8 cellular contexts compared by ENCODE assay signal in genomic region chr5:140565024-140565779, GRCh38. TPM values are rescaled to one million over a fixed set of nuclear protein-coding genes. Genes with fewer than 3 reads are reported as not detected.
DNase-seq lines count a peak whose midpoint lies in the region; ATAC-seq and TF ChIP-seq lines count a peak whose summit lies in the region.

No MANE protein-coding gene starts in this region.

- intact Hi-C loops in Caco-2 (cut with micrococcal nuclease; ENCODE audit: unreplicated experiment), result no loop called here
- intact Hi-C loops in lower lobe of right lung (cut with DNase I), result loop anchor here (10.0 kb wide), 1 partner anchor 70 kb away; the partner anchor contains the start of genes CD14 and TMCO6

- TF ChIP-seq CTCF in Caco-2 (IDR thresholded peaks at IDR 0.05; ENCODE audit: insufficient read depth in 1 of 2, low read depth in 1 of 2, low read length in 1 of 2, severe bottlenecking in 1 of 2, unreplicated experiment in 1 of 2) (no peak), astrocyte of the cerebellum (IDR thresholded peaks at IDR 0.05; ENCODE audit: low read depth, low read length, missing control alignments) (no peak), lower lobe of right lung (IDR thresholded peaks at IDR 0.05) (no peak)

- 7% methylated on average over 13 of the region's 13 CpGs for WGBS in urinary bladder

- no peaks in the 10 kb centered on the region for H3K27me3 Mint-ChIP-seq in Caco-2 (ENCODE audit: insufficient read depth, unreplicated experiment)

- H3K9me3 Mint-ChIP-seq in Caco-2 (ENCODE audit: unreplicated experiment), result no peaks in the 10 kb centered on the region

- POLR2A ChIA-PET in Caco-2 (lab: Charles Lee), result interaction anchor here (0.6 to 1.0 kb wide), 3 partner anchors 18 to 82 kb away, joined by 3 to 10 read pairs (median 5); partner anchors contain the start of genes EIF4EBP3, IK and NDUFA2

- in situ Hi-C loops in astrocyte of the cerebellum (cut with HindIII; ENCODE audit: low sequenced_read_pairs), result no loop called here

- peaks cover 7% of the 10 kb centered on the region; the same call in 1 of the 2 replicates for H3K4me1 ChIP-seq in Caco-2
- H3K4me1 ChIP-seq in lower lobe of right lung, result peaks cover 75% of the 10 kb centered on the region
- H3K4me1 ChIP-seq in urinary bladder (ENCODE audit: insufficient read depth), result peaks cover 4% of the 10 kb centered on the region

- H3K9me3 ChIP-seq in Caco-2 (no peaks in the 10 kb centered on the region), lower lobe of right lung (no peaks in the 10 kb centered on the region)

- peaks cover 48% of the 10 kb centered on the region for H3K36me3 Mint-ChIP-seq in Caco-2 (ENCODE audit: insufficient read depth, unreplicated experiment)

- no peaks in the 10 kb centered on the region for H3K27me3 ChIP-seq in Caco-2 (replicated peaks; ENCODE audit: control insufficient read depth, insufficient read depth, low read length)
- no peaks in the 10 kb centered on the region for H3K27me3 ChIP-seq in lower lobe of right lung (ENCODE audit: low read depth)

- DNase-seq in Caco-2 (no peak), astrocyte of the cerebellum (ENCODE audit: low read depth) (no peak), lower lobe of right lung (no peak), NCI-H345 treated with DMSO at 0.1 percent for 48 hours (lab: John Stamatoyannopoulos, UW; ENCODE audit: unreplicated experiment) (no peak), ecto neural progenitor cell (ENCODE audit: low spot score) (no peak), GDM1 (lab: John Stamatoyannopoulos, UW) (no peak)

- ATAC-seq in HG03064 (IDR thresholded peaks at IDR 0.05; ENCODE audit: low read depth, unreplicated experiment) (peak; percentile 8), lower lobe of right lung (no peak)

- H3K27ac ChIP-seq in lower lobe of right lung (peak overlapping the region; percentile 96), urinary bladder (ENCODE audit: low read depth) (peak overlapping the region; percentile 63)

- peak overlapping the region; percentile 93 for H3K27ac Mint-ChIP-seq in Caco-2 (ENCODE audit: unreplicated experiment)

- H3K36me3 ChIP-seq in Caco-2 (ENCODE audit: control insufficient read depth, insufficient read depth, low read length) (no peaks in the 10 kb centered on the region; the same call in 1 of the 2 replicates), lower lobe of right lung (peaks cover 53% of the 10 kb centered on the region), urinary bladder (ENCODE audit: insufficient read depth) (no peaks in the 10 kb centered on the region)

- H3K4me3 ChIP-seq in Caco-2 (ENCODE audit: low read depth, low read length) (peak overlapping the region; percentile 68), astrocyte of the cerebellum (ENCODE audit: low read depth, low read length) (peak overlapping the region; percentile 69), lower lobe of right lung (peak overlapping the region; percentile 72), urinary bladder (ENCODE audit: low read depth, low read length) (peak overlapping the region; percentile 62)

- peak overlapping the region; percentile 84 for H3K4me3 Mint-ChIP-seq in Caco-2 (ENCODE audit: unreplicated experiment)

- BruUV-seq in Caco-2 (replicated peaks; lab: Mats Ljungman, UMichigan), result TSS peak; percentile 68

- peaks cover 6% of the 10 kb centered on the region for H3K4me1 Mint-ChIP-seq in Caco-2 (ENCODE audit: low read depth, unreplicated experiment)

- CTCF ChIA-PET in Caco-2 (lab: Charles Lee), result interaction anchor here (0.6 kb wide), 1 partner anchor 155 kb away, joined by 3 read pairs; no protein-coding TSS in a partner anchor

RNA-seq across cellular contexts. Expression of gene SLC35A4, which starts 0.6 kb away (rescaled TPM):
- total RNA-seq in Caco-2 (2022) (79.5 and 91.3 TPM in 2 replicates), lower lobe of right lung (71.8 TPM), urinary bladder (17.0 TPM)
- polyA plus RNA-seq in urinary bladder, result 69.7 TPM

RNA-seq across cellular contexts. Expression of gene APBB3, which starts 0.8 kb away (rescaled TPM):
- total RNA-seq in Caco-2 (2022) (23.4 and 25.1 TPM in 2 replicates), lower lobe of right lung (25.1 TPM), urinary bladder (15.3 TPM)
- 27.2 TPM for polyA plus RNA-seq in urinary bladder

RNA-seq across cellular contexts. Expression of gene SRA1, which starts 7.9 kb away (rescaled TPM):
- total RNA-seq in Caco-2 (2022) (44.0 and 50.3 TPM in 2 replicates), lower lobe of right lung (21.4 TPM), urinary bladder (13.7 TPM)
- polyA plus RNA-seq in urinary bladder, result 22.1 TPM

RNA-seq across cellular contexts. Expression of gene EIF4EBP3, which starts 17.7 kb away (rescaled TPM):
- total RNA-seq in Caco-2 (2022) (7.6 and 8.0 TPM in 2 replicates), lower lobe of right lung (19.3 TPM), urinary bladder (0.69 TPM)
- polyA plus RNA-seq in urinary bladder, result 33.2 TPM
